27 cellular contexts compared by ENCODE assay signal in genomic region chr16:49848530-49848929, GRCh38. TPM values are rescaled to one million over a fixed set of nuclear protein-coding genes. Genes with fewer than 3 reads are reported as not detected.
"Had no signal": no experiment of that assay in that cellular context is flagged by ENCODE, and none has a peak within 500 bp of the region (broad histone marks: within the 10 kb centered on the region; RNA-seq: fewer than 3 reads in every experiment).

No MANE protein-coding gene starts in this region.

- H3K9me3 ChIP-seq: neutrophil, pancreas, psoas muscle, right lobe of liver, sigmoid colon, stomach, thoracic aorta, thyroid gland, tibial nerve, upper lobe of left lung, vagina had no signal

- DNase-seq: naive thymus-derived CD8-positive, alpha-beta T cell; nucleus accumbens; pancreas; psoas muscle; right cardiac atrium; right lobe of liver; sigmoid colon; small intestine; stimulated activated CD4-positive, alpha-beta T cell treated with anti-CD3 and anti-CD28 coated beads, Interleukin-15, amount 100 ng/mL, for 24 hours; stimulated activated CD4-positive, alpha-beta T cell treated with anti-CD3 and anti-CD28 coated beads, Interleukin-2, amount 100 ng/mL, for 24 hours; stimulated activated CD4-positive, alpha-beta T cell treated with anti-CD3 and anti-CD28 coated beads, Interleukin-2, amount 100 ng/mL, for 48 hours; stimulated activated CD4-positive, alpha-beta T cell treated with anti-CD3 and anti-CD28 coated beads, Interleukin-4, amount 100 ng/mL, for 24 hours; stimulated activated naive B cell treated with anti-CD40 and anti-IgM and Interleukin-4, amounts not matched to agents 10 μg/mL and 1 μg/mL and 100 μg/mL, for 72 hours; stimulated activated naive CD4-positive, alpha-beta T cell treated with Interleukin-2 at 50 U/mL for 16 hours; stomach; thyroid gland; trophoblast cell; upper lobe of left lung had no signal

- H3K27ac Mint-ChIP-seq: natural killer cell treated with Interleukin-12 subunit alpha and Interleukin-12 subunit beta and Interleukin-15 and Interleukin-18, amount 100 ng/mL, for 72 hours; stimulated activated effector memory CD8-positive, alpha-beta T cell treated with anti-CD3 and anti-CD28 coated beads, Interleukin-12 subunit alpha, Interleukin-12 subunit beta, amount 100 ng/mL, for 72 hours; stimulated activated naive B cell treated with anti-CD40 and anti-IgM and Interleukin-4, amounts not matched to agents 10 μg/mL and 1 μg/mL and 100 μg/mL, for 72 hours; stimulated activated naive CD8-positive, alpha-beta T cell treated with anti-CD3 and anti-CD28 coated beads, Interleukin-15, Interleukin-2, amounts not matched to agents 100 ng/mL and 50 ng/mL, for 24 hours had no signal

- H3K27me3 Mint-ChIP-seq: progenitor cell of endocrine pancreas had no signal

- H3K9me3 Mint-ChIP-seq: naive thymus-derived CD8-positive, alpha-beta T cell; natural killer cell treated with Interleukin-12 subunit alpha and Interleukin-12 subunit beta and Interleukin-15 and Interleukin-18, amount 100 ng/mL, for 72 hours; neural crest cell; stimulated activated effector memory CD8-positive, alpha-beta T cell treated with anti-CD3 and anti-CD28 coated beads, Interleukin-12 subunit alpha, Interleukin-12 subunit beta, amount 100 ng/mL, for 72 hours; stimulated activated naive B cell treated with anti-CD40 and anti-IgM and Interleukin-4, amounts not matched to agents 10 μg/mL and 1 μg/mL and 100 μg/mL, for 72 hours; stimulated activated naive CD8-positive, alpha-beta T cell treated with anti-CD3 and anti-CD28 coated beads, Interleukin-15, Interleukin-2, amounts not matched to agents 100 ng/mL and 50 ng/mL, for 24 hours had no signal

- H3K27me3 ChIP-seq: pancreas, right lobe of liver, thyroid gland, upper lobe of left lung, vagina had no signal

- H3K36me3 ChIP-seq: neutrophil, pancreas, right lobe of liver, sigmoid colon, stomach, thoracic aorta, thyroid gland, tibial nerve, upper lobe of left lung, vagina had no signal

- H3K4me1 Mint-ChIP-seq: stimulated activated effector memory CD8-positive, alpha-beta T cell treated with anti-CD3 and anti-CD28 coated beads, Interleukin-12 subunit alpha, Interleukin-12 subunit beta, amount 100 ng/mL, for 72 hours; stimulated activated naive B cell treated with anti-CD40 and anti-IgM and Interleukin-4, amounts not matched to agents 10 μg/mL and 1 μg/mL and 100 μg/mL, for 72 hours had no signal

- H3K36me3 Mint-ChIP-seq: naive thymus-derived CD8-positive, alpha-beta T cell; natural killer cell treated with Interleukin-12 subunit alpha and Interleukin-12 subunit beta and Interleukin-15 and Interleukin-18, amount 100 ng/mL, for 72 hours; stimulated activated effector memory CD8-positive, alpha-beta T cell treated with anti-CD3 and anti-CD28 coated beads, Interleukin-12 subunit alpha, Interleukin-12 subunit beta, amount 100 ng/mL, for 72 hours; stimulated activated naive B cell treated with anti-CD40 and anti-IgM and Interleukin-4, amounts not matched to agents 10 μg/mL and 1 μg/mL and 100 μg/mL, for 72 hours had no signal

- ATAC-seq: naive thymus-derived CD8-positive, alpha-beta T cell; natural killer cell treated with Interleukin-12 subunit alpha and Interleukin-12 subunit beta and Interleukin-15 and Interleukin-18, amount 100 ng/mL, for 72 hours; pancreas; psoas muscle; right cardiac atrium; right lobe of liver; stimulated activated effector memory CD8-positive, alpha-beta T cell treated with anti-CD3 and anti-CD28 coated beads, Interleukin-12 subunit alpha, Interleukin-12 subunit beta, amount 100 ng/mL, for 72 hours; stimulated activated naive B cell treated with anti-CD40 and anti-IgM and Interleukin-4, amounts not matched to agents 10 μg/mL and 1 μg/mL and 100 μg/mL, for 72 hours had no signal

- H3K4me3 ChIP-seq: pancreas, psoas muscle, right lobe of liver, sigmoid colon, stomach, thoracic aorta, thyroid gland, tibial nerve, upper lobe of left lung, vagina had no signal

- H3K4me3 Mint-ChIP-seq: naive thymus-derived CD8-positive, alpha-beta T cell; natural killer cell treated with Interleukin-12 subunit alpha and Interleukin-12 subunit beta and Interleukin-15 and Interleukin-18, amount 100 ng/mL, for 72 hours; neural crest cell; stimulated activated effector memory CD8-positive, alpha-beta T cell treated with anti-CD3 and anti-CD28 coated beads, Interleukin-12 subunit alpha, Interleukin-12 subunit beta, amount 100 ng/mL, for 72 hours; stimulated activated naive B cell treated with anti-CD40 and anti-IgM and Interleukin-4, amounts not matched to agents 10 μg/mL and 1 μg/mL and 100 μg/mL, for 72 hours; stimulated activated naive CD8-positive, alpha-beta T cell treated with anti-CD3 and anti-CD28 coated beads, Interleukin-15, Interleukin-2, amounts not matched to agents 100 ng/mL and 50 ng/mL, for 24 hours had no signal

- H3K27ac ChIP-seq: neutrophil, pancreas, psoas muscle, right lobe of liver, sigmoid colon, stomach, thoracic aorta, thyroid gland, tibial nerve, upper lobe of left lung, vagina had no signal

- H3K4me1 ChIP-seq: pancreas, right lobe of liver had no signal

RNA-seq across cellular contexts. Expression of gene ZNF423, which starts 7.4 kb away (rescaled TPM):
- total RNA-seq: naive thymus-derived CD8-positive, alpha-beta T cell; natural killer cell treated with Interleukin-12 subunit alpha and Interleukin-12 subunit beta and Interleukin-15 and Interleukin-18, amount 100 ng/mL, for 72 hours had no signal
- polyA plus RNA-seq: naive thymus-derived CD8-positive, alpha-beta T cell had no signal
